In the genomic region with DNA sequence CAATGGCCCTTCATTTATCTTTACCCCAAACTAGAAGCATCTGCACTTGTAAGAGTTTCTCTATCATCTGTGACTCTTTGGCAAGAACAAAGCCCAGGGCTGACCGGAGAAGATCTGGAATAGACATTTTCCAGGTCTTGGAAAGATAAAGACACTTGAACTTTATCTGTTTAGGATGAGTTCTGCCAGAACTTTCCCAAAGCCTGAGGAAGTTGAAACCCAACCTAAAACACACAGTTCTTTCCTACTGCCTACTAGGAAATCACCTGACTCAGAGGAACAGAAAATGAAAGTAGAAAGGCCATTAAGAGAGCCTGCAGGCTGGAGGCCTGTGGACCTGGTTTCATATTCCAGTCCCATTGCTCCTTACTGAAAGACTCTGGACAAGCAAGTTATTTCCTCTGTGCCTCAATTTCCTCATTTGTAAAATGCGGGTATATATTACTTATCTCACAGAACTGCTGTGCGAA, we compare ENCODE assay signal across 8 cellular contexts. TPM values are rescaled to one million over a fixed set of nuclear protein-coding genes. Genes with fewer than 3 reads are reported as not detected.
DNase-seq lines count a peak whose midpoint lies in the region; ATAC-seq, FAIRE-seq and TF ChIP-seq lines count a peak whose summit lies in the region.

No MANE protein-coding gene starts in this region.

- H3K9ac ChIP-seq in H1 (replicated peaks in 1 of 4; ENCODE audit: extremely low read depth in 1 of 4, low read depth in 3 of 4, low read length in 3 of 4) (no peak overlapping the region), mucosa of stomach (ENCODE audit: low read length) (peak overlapping the region; percentile 54)

- POLR2A ChIA-PET in H1 (lab: Charles Lee; ENCODE audit: partially characterized antibody), result interaction anchor here (0.6 to 7.1 kb wide), 7 partner anchors 28 to 123 kb away, joined by 3 to 95 read pairs (median 3); partner anchors contain the start of genes TIMM10 and YPEL4

- TF ChIP-seq RAD21 in H1 (IDR thresholded peaks at IDR 0.05 in 1 of 2, conservative IDR thresholded peaks at IDR 0.05 in 1 of 2; ENCODE audit: low read depth in 2 of 2, low read length in 2 of 2), result no peak

- peaks cover 0 to 26% of the 10 kb centered on the region in 2 experiments; a peak in 2 of 4 replicates for H3K79me2 ChIP-seq in H1 (ENCODE audit: control insufficient read depth in 1 of 2, insufficient read depth in 2 of 2, low read length in 2 of 2)

- H2BK15ac ChIP-seq in H1 (ENCODE audit: low read length), result no peak overlapping the region

- H4K20me1 ChIP-seq in H1 (replicated peaks in 1 of 2; ENCODE audit: control insufficient read depth in 1 of 2, insufficient read depth in 2 of 2, low read length in 2 of 2), result peaks cover 0 to 2% of the 10 kb centered on the region in 2 experiments

- FAIRE-seq in H1 (lab: Jason Lieb, UNC), result no peak

- H2BK120ac ChIP-seq in H1 (replicated peaks; ENCODE audit: low read depth, low read length), result no peak overlapping the region

- peaks cover 6% of the 10 kb centered on the region; the same call in 1 of the 2 replicates for H3K23me2 ChIP-seq in H1 (ENCODE audit: low read depth, low read length)

- H3K4ac ChIP-seq in H1 (replicated peaks; ENCODE audit: insufficient read length, low read depth, low read length), result no peak overlapping the region

- H3K23ac ChIP-seq in H1 (ENCODE audit: insufficient read length), result no peak overlapping the region

- H3K36me3 ChIP-seq in GM06990 (ENCODE audit: control insufficient read depth, insufficient read depth, low read length) (no peaks in the 10 kb centered on the region), H1 (ENCODE audit: control insufficient read depth in 2 of 4, insufficient read depth in 4 of 4, low read length in 3 of 4) (no peaks in the 10 kb centered on the region), mucosa of stomach (ENCODE audit: control insufficient read depth, insufficient read depth, low read length) (no peaks in the 10 kb centered on the region), aorta (ENCODE audit: control insufficient read depth in 1 of 2, insufficient read depth in 2 of 2, low read length in 1 of 2) (no peaks in the 10 kb centered on the region)

- no peak overlapping the region for H4K91ac ChIP-seq in H1 (replicated peaks; ENCODE audit: insufficient read length, low read length)

- no peak overlapping the region for H2BK5ac ChIP-seq in H1 (ENCODE audit: low read depth, low read length)

- H2AK5ac ChIP-seq in H1 (ENCODE audit: low read depth, low read length), result no peak overlapping the region; the same call in 1 of the 2 replicates

- peak; percentile 46 for DNase-seq in GM06990 (ENCODE audit: extremely low read depth, insufficient read length)
- peak; percentile 55 for DNase-seq in HPDE6-E6E7 (ENCODE audit: extremely low spot score)
- DNase-seq in T-helper 2 cell, result peak in 3 of 5 experiments; percentile 11 to 64 (median 33)
- DNase-seq in H1 (ENCODE audit: low read depth in 1 of 2, low spot score in 2 of 2), result no peak
- no peak for DNase-seq in aorta
- no peak for DNase-seq in NCI-H1092 treated with DMSO at 0.1 percent for 48 hours (lab: John Stamatoyannopoulos, UW)

- TF ChIP-seq EP300 in H1 (IDR thresholded peaks at IDR 0.05; ENCODE audit: borderline replicate concordance in 1 of 2, low read depth in 2 of 2, low read length in 2 of 2), result no peak

- H3K4me1 ChIP-seq in H1 (replicated peaks in 1 of 4; ENCODE audit: control insufficient read depth in 3 of 4, insufficient read depth in 4 of 4, low read length in 3 of 4) (peaks cover 2 to 13% (median 4%) of the 10 kb centered on the region in 4 experiments; a peak in 6 of 7 replicates), mucosa of stomach (ENCODE audit: control insufficient read depth, insufficient read depth, low read length) (peaks cover 16% of the 10 kb centered on the region), aorta (ENCODE audit: control insufficient read depth in 1 of 2, insufficient read depth in 2 of 2, low read length in 2 of 2) (no peaks in the 10 kb centered on the region)

- H3K27me3 ChIP-seq in GM06990 (replicated peaks; ENCODE audit: control insufficient read depth, insufficient read depth, low read length), result no peaks in the 10 kb centered on the region
- no peaks in the 10 kb centered on the region for H3K27me3 ChIP-seq in H1 (replicated peaks in 1 of 4; ENCODE audit: control insufficient read depth in 3 of 4, extremely low read depth in 1 of 4, insufficient read depth in 3 of 4, low read length in 3 of 4)
- no peaks in the 10 kb centered on the region for H3K27me3 ChIP-seq in mucosa of stomach (ENCODE audit: control insufficient read depth, insufficient read depth, low read length)
- H3K27me3 ChIP-seq in aorta (ENCODE audit: control insufficient read depth in 1 of 2, insufficient read depth in 2 of 2, low read length in 1 of 2), result no peaks in the 10 kb centered on the region

- H3K56ac ChIP-seq in H1 (replicated peaks; ENCODE audit: insufficient read length, low read depth, low read length), result no peak overlapping the region

- H3K4me3 ChIP-seq in GM06990 (replicated peaks; ENCODE audit: low read depth, low read length) (peak overlapping the region; percentile 95), H1 (ENCODE audit: extremely low read depth in 1 of 4, insufficient read depth in 2 of 4, low read depth in 3 of 4, low read length in 4 of 4) (peak overlapping the region in 1 of 4 experiments; percentile 84; a peak in 2 of 8 replicates), mucosa of stomach (ENCODE audit: low read length) (peak overlapping the region; percentile 77), aorta (ENCODE audit: low read length in 2 of 2) (peak overlapping the region; percentile 48 to 85)

- no peak overlapping the region for H4K5ac ChIP-seq in H1 (ENCODE audit: insufficient read length, low read depth, low read length)

- intact Hi-C loops in aorta (cut with DNase I), result no loop called here

- TF ChIP-seq POLR2A in H1 (IDR thresholded peaks at IDR 0.05; ENCODE audit: control extremely low read depth in 1 of 2, low read depth in 2 of 2, low read length in 2 of 2), result no peak

- no peak overlapping the region for H2BK12ac ChIP-seq in H1 (ENCODE audit: low read depth, low read length)

- peak; percentile 59 for ATAC-seq in GM21381 (IDR thresholded peaks at IDR 0.05; ENCODE audit: unreplicated experiment)
- peak; percentile 68 for ATAC-seq in aorta (ENCODE audit: low FRiP score)

- H3K18ac ChIP-seq in H1 (ENCODE audit: extremely low read depth, low read length), result no peak overlapping the region

- TF ChIP-seq CTCF in GM06990 (IDR thresholded peaks at IDR 0.05; ENCODE audit: insufficient read depth, low read length, poor library complexity, severe bottlenecking), result no peak
- no peak for TF ChIP-seq CTCF in H1 (IDR thresholded peaks at IDR 0.05; ENCODE audit: control extremely low read depth in 1 of 3, insufficient read depth in 1 of 3, low read depth in 1 of 3, low read length in 3 of 3)

- H4K8ac ChIP-seq in H1 (ENCODE audit: extremely low read depth, insufficient read depth, low read length), result no peak overlapping the region

- no peaks in the 10 kb centered on the region for H3K9me3 ChIP-seq in H1 (ENCODE audit: insufficient read depth in 2 of 2, low read depth in 1 of 2, low read length in 1 of 2)
- H3K9me3 ChIP-seq in mucosa of stomach (ENCODE audit: control insufficient read depth, low read length), result no peaks in the 10 kb centered on the region
- no peaks in the 10 kb centered on the region for H3K9me3 ChIP-seq in aorta (ENCODE audit: control insufficient read depth, low read length)

- no peak overlapping the region for H3K14ac ChIP-seq in H1 (ENCODE audit: insufficient read length)

- H2BK20ac ChIP-seq in H1 (ENCODE audit: low read length), result no peak overlapping the region

- H3K79me1 ChIP-seq in H1 (ENCODE audit: low read depth, low read length), result no peaks in the 10 kb centered on the region

- CTCF ChIA-PET in H1 (lab: Charles Lee; ENCODE audit: partially characterized antibody), result interaction anchor here (0.7 to 4.9 kb wide), 3 partner anchors 74 to 97 kb away, joined by 3 to 30 read pairs (median 4); no protein-coding TSS in a partner anchor

- H3K27ac ChIP-seq in H1 (ENCODE audit: low read depth, low read length) (no peak overlapping the region), aorta (ENCODE audit: low read depth in 1 of 2, low read length in 2 of 2) (peak overlapping the region in 1 of 2 donors; percentile 42)

- no peak overlapping the region for H2AFZ ChIP-seq in H1 (ENCODE audit: low read length)

- WGBS in H1 (ENCODE audit: extremely low coverage in 1 of 2, insufficient coverage in 1 of 2, insufficient read length in 1 of 2, insufficient replicate concordance in 2 of 2, low coverage in 1 of 2, low lambda C conversion rate in 2 of 2, missing lambda C conversion rate in 1 of 2), 2 experiments, result 87% methylated on average over 3 of the region's 3 CpGs; no CpG with 5 or more reads in 1 of the 2 experiments
- 22 to 24% methylated on average over 3 of the region's 3 CpGs for WGBS in aorta, 2 donors

- peak overlapping the region; percentile 85 to 91 for H3K4me2 ChIP-seq in H1 (ENCODE audit: insufficient read depth in 1 of 2, low read depth in 2 of 2, low read length in 2 of 2)

RNA-seq across cellular contexts. Expression of gene UBE2L6, which starts 1.4 kb away (rescaled TPM):
- 67.8 and 68.1 TPM in 2 replicates for total RNA-seq in H1 (2021; fragmentation: NEBNext Ultra II Directional; extraction: Animal tissue kit (Norgen Biotek cat#: 25700))
- polyA plus RNA-seq in H1 (2011; rRNA removed), result 89.2 and 94.8 TPM in 2 replicates
- polyA plus RNA-seq in H1 (2011; cell fraction: cytosol; rRNA removed), result 92.7 TPM
- 76.4 TPM for polyA plus RNA-seq in H1 (2011; cell fraction: nucleus; rRNA removed)
- 85.5 to 104 TPM (median 94.8 TPM) in 4 replicates for polyA plus RNA-seq in H1 (2012, experiment 1 of 2)
- polyA plus RNA-seq in H1 (2012, experiment 2 of 2), result 94.0 TPM
- 54.7 TPM for polyA plus RNA-seq in H1 (2013, experiment 1 of 2)
- 57.9 TPM for polyA plus RNA-seq in H1 (2013, experiment 2 of 2)
- 95.5 and 96.0 TPM in 2 replicates for polyA minus RNA-seq in H1 (2011; rRNA and poly(A)+ RNA removed)
- 37.5 TPM for polyA minus RNA-seq in H1 (2011; cell fraction: cytosol; rRNA and poly(A)+ RNA removed)
- 32.1 TPM for polyA minus RNA-seq in H1 (2011; cell fraction: nucleus; rRNA and poly(A)+ RNA removed)
- 10 to 100 TPM; 42.0 to 68.9 TPM for total RNA-seq in aorta
- polyA plus RNA-seq in aorta, result 10 to 100 TPM; 44.8 to 45.2 TPM

RNA-seq across cellular contexts. Expression of gene SMTNL1, which starts 28.7 kb away (rescaled TPM):
- not detected in 2 replicates for total RNA-seq in H1 (2021; fragmentation: NEBNext Ultra II Directional; extraction: Animal tissue kit (Norgen Biotek cat#: 25700))
- polyA plus RNA-seq in H1 (2011; rRNA removed) (0.13 and 0.18 TPM in 2 replicates), aorta (not detected)
- polyA plus RNA-seq in H1 (2011; cell fraction: cytosol; rRNA removed), result 0.22 TPM
- polyA plus RNA-seq in H1 (2011; cell fraction: nucleus; rRNA removed), result 0.23 TPM
- 0.31 to 0.55 TPM (median 0.44 TPM) in 4 replicates for polyA plus RNA-seq in H1 (2012, experiment 1 of 2)
- 0.26 TPM for polyA plus RNA-seq in H1 (2012, experiment 2 of 2)
- polyA plus RNA-seq in H1 (2013, experiment 1 of 2), result 0.24 TPM
- 0.11 TPM for polyA plus RNA-seq in H1 (2013, experiment 2 of 2)
- polyA minus RNA-seq in H1 (2011; rRNA and poly(A)+ RNA removed), result not detected in 2 replicates
- not detected for polyA minus RNA-seq in H1 (2011; cell fraction: cytosol; rRNA and poly(A)+ RNA removed)
- polyA minus RNA-seq in H1 (2011; cell fraction: nucleus; rRNA and poly(A)+ RNA removed), result not detected
- total RNA-seq in aorta, result not detected

RNA-seq across cellular contexts. Expression of gene SERPING1, which starts 31.4 kb away (rescaled TPM):
- total RNA-seq in H1 (2021; fragmentation: NEBNext Ultra II Directional; extraction: Animal tissue kit (Norgen Biotek cat#: 25700)), result 50.9 and 57.3 TPM in 2 replicates
- polyA plus RNA-seq in H1 (2011; rRNA removed) (54.8 and 78.8 TPM in 2 replicates), aorta (100 to 1,000 TPM; 473 to 867 TPM)
- 37.7 TPM for polyA plus RNA-seq in H1 (2011; cell fraction: cytosol; rRNA removed)
- 62.1 TPM for polyA plus RNA-seq in H1 (2011; cell fraction: nucleus; rRNA removed)
- 56.7 to 76.6 TPM (median 65.9 TPM) in 4 replicates for polyA plus RNA-seq in H1 (2012, experiment 1 of 2)
- 69.6 TPM for polyA plus RNA-seq in H1 (2012, experiment 2 of 2)
- 117 TPM for polyA plus RNA-seq in H1 (2013, experiment 1 of 2)
- polyA plus RNA-seq in H1 (2013, experiment 2 of 2), result 123 TPM
- polyA minus RNA-seq in H1 (2011; rRNA and poly(A)+ RNA removed), result 37.0 and 41.9 TPM in 2 replicates
- 29.6 TPM for polyA minus RNA-seq in H1 (2011; cell fraction: cytosol; rRNA and poly(A)+ RNA removed)
- polyA minus RNA-seq in H1 (2011; cell fraction: nucleus; rRNA and poly(A)+ RNA removed), result 18.7 TPM
- 1,000 to 10,000 TPM in 1 of 2 donors, 100 to 1,000 TPM in 1; 723 to 1,015 TPM for total RNA-seq in aorta

RNA-seq across cellular contexts. Expression of gene TIMM10, which starts 35.5 kb away (rescaled TPM):
- total RNA-seq in H1 (2021; fragmentation: NEBNext Ultra II Directional; extraction: Animal tissue kit (Norgen Biotek cat#: 25700)), result 109 and 117 TPM in 2 replicates
- polyA plus RNA-seq in H1 (2011; rRNA removed) (208 and 227 TPM in 2 replicates), aorta (10 to 100 TPM; 34.7 to 71.1 TPM)
- polyA plus RNA-seq in H1 (2011; cell fraction: cytosol; rRNA removed), result 230 TPM
- 119 TPM for polyA plus RNA-seq in H1 (2011; cell fraction: nucleus; rRNA removed)
- 158 to 185 TPM (median 175 TPM) in 4 replicates for polyA plus RNA-seq in H1 (2012, experiment 1 of 2)
- polyA plus RNA-seq in H1 (2012, experiment 2 of 2), result 187 TPM
- polyA plus RNA-seq in H1 (2013, experiment 1 of 2), result 152 TPM
- 158 TPM for polyA plus RNA-seq in H1 (2013, experiment 2 of 2)
- polyA minus RNA-seq in H1 (2011; rRNA and poly(A)+ RNA removed), result 71.3 and 73.7 TPM in 2 replicates
- polyA minus RNA-seq in H1 (2011; cell fraction: cytosol; rRNA and poly(A)+ RNA removed), result 25.8 TPM
- polyA minus RNA-seq in H1 (2011; cell fraction: nucleus; rRNA and poly(A)+ RNA removed), result 40.7 TPM
- 10 to 100 TPM; 30.8 to 40.0 TPM for total RNA-seq in aorta

RNA-seq across cellular contexts. Expression of gene SLC43A1, which starts 50.6 kb away (rescaled TPM):
- 30.1 and 34.5 TPM in 2 replicates for total RNA-seq in H1 (2021; fragmentation: NEBNext Ultra II Directional; extraction: Animal tissue kit (Norgen Biotek cat#: 25700))
- polyA plus RNA-seq in H1 (2011; rRNA removed), result 58.0 and 79.5 TPM in 2 replicates
- 51.3 TPM for polyA plus RNA-seq in H1 (2011; cell fraction: cytosol; rRNA removed)
- 92.4 TPM for polyA plus RNA-seq in H1 (2011; cell fraction: nucleus; rRNA removed)
- 27.7 to 39.6 TPM (median 34.4 TPM) in 4 replicates for polyA plus RNA-seq in H1 (2012, experiment 1 of 2)
- polyA plus RNA-seq in H1 (2012, experiment 2 of 2), result 34.6 TPM
- 25.5 TPM for polyA plus RNA-seq in H1 (2013, experiment 1 of 2)
- 27.2 TPM for polyA plus RNA-seq in H1 (2013, experiment 2 of 2)
- 54.4 and 66.2 TPM in 2 replicates for polyA minus RNA-seq in H1 (2011; rRNA and poly(A)+ RNA removed)
- 27.5 TPM for polyA minus RNA-seq in H1 (2011; cell fraction: cytosol; rRNA and poly(A)+ RNA removed)
- polyA minus RNA-seq in H1 (2011; cell fraction: nucleus; rRNA and poly(A)+ RNA removed), result 36.7 TPM
- total RNA-seq in aorta, result 10 to 100 TPM in 1 of 2 donors, 1 to 10 TPM in 1; 7.6 to 15.8 TPM
- polyA plus RNA-seq in aorta, result 10 to 100 TPM in 1 of 2 donors, 1 to 10 TPM in 1; 8.6 to 19.6 TPM

Comparison
In these comparisons a context has a peak if more than half of its experiments do, and no peak if none do; other contexts are left out.
1. DNase-seq: peak in GM06990 (single experiment), HPDE6-E6E7 (single experiment) and T-helper 2 cell (3 of 5); none in H1 (0 of 2), aorta (0 of 2) and NCI-H1092 treated with DMSO at 0.1 percent for 48 hours (single experiment).
2. RNA of gene SERPING1, which starts 31.4 kb away (total RNA-seq): 723 to 1,015 TPM in aorta; 50.9 to 57.3 TPM in H1; every median in the first group is over 10 times any median in the second.